Comparison of ENCODE assay signal across 8 cellular contexts in genomic region chr5:154610321-154611154, GRCh38.
A peak's percentile ranks its signal among the peaks of the same experiment; 100 is the strongest.
DNase-seq lines count a peak whose midpoint lies in the region; ATAC-seq and TF ChIP-seq lines count a peak whose summit lies in the region.

No MANE protein-coding gene starts in this region.

- H3K36me3 Mint-ChIP-seq in activated CD4-positive, alpha-beta T cell treated with anti-CD3 and anti-CD28 coated beads for 36 hours (ENCODE audit: low read depth), result no peaks in the 10 kb centered on the region

- peaks cover 0 to 12% (median 6%) of the 10 kb centered on the region in 4 donors for H3K4me1 ChIP-seq in right lobe of liver

- H3K27ac ChIP-seq in right lobe of liver, result no peak overlapping the region

- no peak for TF ChIP-seq POLR2A in right lobe of liver (IDR thresholded peaks at IDR 0.05)

- CTCF ChIA-PET in activated CD4-positive, alpha-beta T cell treated with anti-CD3 and anti-CD28 coated beads for 36 hours (lab: Charles Lee), result interaction anchor here (0.7 to 9.8 kb wide), 7 partner anchors 89 to 358 kb away, joined by 3 to 73 read pairs (median 3); no protein-coding TSS in a partner anchor

- peaks cover 0 to 10% of the 10 kb centered on the region in 2 donors for H3K27me3 ChIP-seq in right lobe of liver

- H3K9me3 ChIP-seq in right lobe of liver, result no peaks in the 10 kb centered on the region

- peaks cover 7% of the 10 kb centered on the region for H3K4me1 Mint-ChIP-seq in activated CD4-positive, alpha-beta T cell treated with anti-CD3 and anti-CD28 coated beads for 36 hours

- no peaks in the 10 kb centered on the region for H3K36me3 ChIP-seq in right lobe of liver

- H3K4me3 Mint-ChIP-seq in activated CD4-positive, alpha-beta T cell treated with anti-CD3 and anti-CD28 coated beads for 36 hours, result peak overlapping the region; percentile 22

- H3K4me3 ChIP-seq in right lobe of liver, result peak overlapping the region in 2 of 3 donors; percentile 18 to 29

- intact Hi-C loops in activated CD4-positive, alpha-beta T cell treated with anti-CD3 and anti-CD28 coated beads for 36 hours (cut with DNase I, micrococcal nuclease), result loop anchor here (1.0 to 10.0 kb wide), 7 partner anchors 89 to 636 kb away; no protein-coding TSS in a partner anchor
- intact Hi-C loops in right lobe of liver (cut with DNase I), result no loop called here

- peak; percentile 69 to 87 (median 78) for TF ChIP-seq CTCF in right lobe of liver (IDR thresholded peaks at IDR 0.05)

- H3K27me3 Mint-ChIP-seq in activated CD4-positive, alpha-beta T cell treated with anti-CD3 and anti-CD28 coated beads for 36 hours, result peaks cover 36% of the 10 kb centered on the region

- WGBS in right lobe of liver (ENCODE audit: insufficient coverage, low coverage, low lambda C conversion rate, missing lambda C conversion rate), result under 1% methylated on average over 11 of the region's 50 CpGs

- peak; percentile 79 for ATAC-seq in GM18519 (IDR thresholded peaks at IDR 0.05; ENCODE audit: low FRiP score, unreplicated experiment)
- peak; percentile 90 for ATAC-seq in HG03064 (IDR thresholded peaks at IDR 0.05; ENCODE audit: low read depth, unreplicated experiment)
- peak; percentile 98 for ATAC-seq in activated CD4-positive, alpha-beta T cell treated with anti-CD3 and anti-CD28 coated beads for 36 hours
- peak; percentile 94 to 98 (median 94) for ATAC-seq in right lobe of liver

- H3K27ac Mint-ChIP-seq in activated CD4-positive, alpha-beta T cell treated with anti-CD3 and anti-CD28 coated beads for 36 hours, result no peak overlapping the region

- DNase-seq in AG20443 (ENCODE audit: low spot score), result peak; percentile 95
- DNase-seq in NCI-H2196 (lab: John Stamatoyannopoulos, UW; ENCODE audit: unreplicated experiment), result peak; percentile 85
- DNase-seq in activated CD4-positive, alpha-beta T cell treated with anti-CD3 and anti-CD28 coated beads for 36 hours, result peak; percentile 89
- DNase-seq in dermis blood vessel endothelial cell, result peak; percentile 84
- peak; percentile 65 to 76 (median 76) for DNase-seq in right lobe of liver
- DNase-seq in stimulated activated CD4-positive, alpha-beta T cell treated with anti-CD3 and anti-CD28 coated beads, Interleukin-4, amount 100 ng/mL, for 24 hours, result peak; percentile 70

- POLR2A ChIA-PET in activated CD4-positive, alpha-beta T cell treated with anti-CD3 and anti-CD28 coated beads for 36 hours (lab: Charles Lee), result no interaction called here

- H3K9me3 Mint-ChIP-seq in activated CD4-positive, alpha-beta T cell treated with anti-CD3 and anti-CD28 coated beads for 36 hours (ENCODE audit: low read depth), result no peaks in the 10 kb centered on the region

Comparison
In these comparisons a context has a peak if more than half of its experiments do, and no peak if none do; other contexts are left out.
1. intact Hi-C loops: an anchor here in activated CD4-positive, alpha-beta T cell treated with anti-CD3 and anti-CD28 coated beads for 36 hours (1.0 to 10.0 kb wide); none called in right lobe of liver.